Comparison of ENCODE assay signal across 12 cellular contexts in genomic region chr19:29676586-29676985, GRCh38. TPM values are rescaled to one million over a fixed set of nuclear protein-coding genes. Genes with fewer than 3 reads are reported as not detected.
DNase-seq lines count a peak whose midpoint lies in the region; ATAC-seq and TF ChIP-seq lines count a peak whose summit lies in the region.
"Had no signal": no experiment of that assay in that cellular context is flagged by ENCODE, and none has a peak within 500 bp of the region (broad histone marks: within the 10 kb centered on the region; RNA-seq: fewer than 3 reads in every experiment).

No MANE protein-coding gene starts in this region.

- CTCF ChIA-PET in activated naive CD4-positive, alpha-beta T cell treated with anti-CD3 and anti-CD28 coated beads, Interleukin-2, amount 10 ng/mL, durations not matched to agents 7 days and 5 days (lab: Charles Lee), result interaction anchor here (1.1 to 5.2 kb wide), 3 partner anchors 9 to 66 kb away, joined by 4 to 33 read pairs (median 6); partner anchors contain the start of gene PLEKHF1

- peaks cover 53% of the 10 kb centered on the region for H3K36me3 Mint-ChIP-seq in activated naive CD4-positive, alpha-beta T cell treated with anti-CD3 and anti-CD28 coated beads, Interleukin-2, amount 10 ng/mL, durations not matched to agents 7 days and 5 days
- no peaks in the 10 kb centered on the region for H3K36me3 Mint-ChIP-seq in natural killer cell treated with Interleukin-12 subunit alpha and Interleukin-12 subunit beta and Interleukin-15 and Interleukin-18, amount 100 ng/mL, for 72 hours

- H3K4me1 ChIP-seq in upper lobe of right lung, result peaks cover 69% of the 10 kb centered on the region

- H3K36me3 ChIP-seq in upper lobe of right lung, result peaks cover 35% of the 10 kb centered on the region
- H3K36me3 ChIP-seq: WERI-Rb-1 had no signal

- H3K27me3 ChIP-seq in upper lobe of right lung, result no peaks in the 10 kb centered on the region

- H3K9me3 ChIP-seq in upper lobe of right lung, result no peaks in the 10 kb centered on the region

- H3K4me3 Mint-ChIP-seq in activated naive CD4-positive, alpha-beta T cell treated with anti-CD3 and anti-CD28 coated beads, Interleukin-2, amount 10 ng/mL, durations not matched to agents 7 days and 5 days, result no peak overlapping the region
- peak overlapping the region; percentile 58 for H3K4me3 Mint-ChIP-seq in natural killer cell treated with Interleukin-12 subunit alpha and Interleukin-12 subunit beta and Interleukin-15 and Interleukin-18, amount 100 ng/mL, for 72 hours

- intact Hi-C loops in upper lobe of right lung (cut with DNase I), result no loop called here

- no peaks in the 10 kb centered on the region for H3K9me3 Mint-ChIP-seq in activated naive CD4-positive, alpha-beta T cell treated with anti-CD3 and anti-CD28 coated beads, Interleukin-2, amount 10 ng/mL, durations not matched to agents 7 days and 5 days
- no peaks in the 10 kb centered on the region for H3K9me3 Mint-ChIP-seq in natural killer cell treated with Interleukin-12 subunit alpha and Interleukin-12 subunit beta and Interleukin-15 and Interleukin-18, amount 100 ng/mL, for 72 hours

- no peak for DNase-seq in activated naive CD4-positive, alpha-beta T cell treated with anti-CD3 and anti-CD28 coated beads, Interleukin-2, amount 10 ng/mL, durations not matched to agents 7 days and 5 days
- no peak for DNase-seq in activated naive CD4-positive, alpha-beta T cell treated with anti-CD3 and anti-CD28 coated beads, Interleukin-2, amount 50 U/mL, for 16 hours
- DNase-seq in natural killer cell treated with Interleukin-12 subunit alpha and Interleukin-12 subunit beta and Interleukin-15 and Interleukin-18, amount 100 ng/mL, for 72 hours (ENCODE audit: low spot score), result no peak
- DNase-seq in upper lobe of right lung (peak; percentile 73), SIG-M5 (lab: John Stamatoyannopoulos, UW) (no peak), NCI-H2081 (lab: John Stamatoyannopoulos, UW) (no peak), EL (no peak)
- DNase-seq: effector CD4-positive, alpha-beta T cell; KBM-7; NCI-H2227 treated with DMSO at 0.1 percent for 48 hours; WERI-Rb-1 had no signal

- peaks cover 81% of the 10 kb centered on the region for H3K4me1 Mint-ChIP-seq in activated naive CD4-positive, alpha-beta T cell treated with anti-CD3 and anti-CD28 coated beads, Interleukin-2, amount 10 ng/mL, durations not matched to agents 7 days and 5 days
- H3K4me1 Mint-ChIP-seq in natural killer cell treated with Interleukin-12 subunit alpha and Interleukin-12 subunit beta and Interleukin-15 and Interleukin-18, amount 100 ng/mL, for 72 hours (ENCODE audit: low read depth in 2 of 2), result peaks cover 59 to 74% of the 10 kb centered on the region in 2 donors

- H3K4me3 ChIP-seq in upper lobe of right lung, result no peak overlapping the region

- no peak for TF ChIP-seq CTCF in upper lobe of right lung (IDR thresholded peaks at IDR 0.05)

- H3K27ac ChIP-seq in upper lobe of right lung, result peak overlapping the region; percentile 68
- H3K27ac ChIP-seq: WERI-Rb-1 had no signal

- peak overlapping the region; percentile 75 for H3K27ac Mint-ChIP-seq in activated naive CD4-positive, alpha-beta T cell treated with anti-CD3 and anti-CD28 coated beads, Interleukin-2, amount 10 ng/mL, durations not matched to agents 7 days and 5 days
- peak overlapping the region; percentile 84 to 90 for H3K27ac Mint-ChIP-seq in natural killer cell treated with Interleukin-12 subunit alpha and Interleukin-12 subunit beta and Interleukin-15 and Interleukin-18, amount 100 ng/mL, for 72 hours

- no peaks in the 10 kb centered on the region for H3K27me3 Mint-ChIP-seq in activated naive CD4-positive, alpha-beta T cell treated with anti-CD3 and anti-CD28 coated beads, Interleukin-2, amount 10 ng/mL, durations not matched to agents 7 days and 5 days
- H3K27me3 Mint-ChIP-seq in natural killer cell treated with Interleukin-12 subunit alpha and Interleukin-12 subunit beta and Interleukin-15 and Interleukin-18, amount 100 ng/mL, for 72 hours, result no peaks in the 10 kb centered on the region

- ATAC-seq in esophagus mucosa (peak; percentile 49), upper lobe of right lung (peak; percentile 52)
- ATAC-seq in natural killer cell treated with Interleukin-12 subunit alpha and Interleukin-12 subunit beta and Interleukin-15 and Interleukin-18, amount 100 ng/mL, for 72 hours, result no peak

RNA-seq across cellular contexts. Expression of gene PLEKHF1, which starts 11.3 kb away (rescaled TPM):
- total RNA-seq in esophagus mucosa (4.4 TPM), upper lobe of right lung (17.3 TPM)
- total RNA-seq in natural killer cell treated with Interleukin-12 subunit alpha and Interleukin-12 subunit beta and Interleukin-15 and Interleukin-18, amount 100 ng/mL, for 72 hours, result 10 to 100 TPM; 15.6 to 17.7 TPM

RNA-seq across cellular contexts. Expression of gene C19orf12, which starts 38.5 kb away (rescaled TPM):
- total RNA-seq in esophagus mucosa, result 8.1 TPM
- total RNA-seq in natural killer cell treated with Interleukin-12 subunit alpha and Interleukin-12 subunit beta and Interleukin-15 and Interleukin-18, amount 100 ng/mL, for 72 hours, result 10 to 100 TPM; 44.8 to 50.8 TPM
- 22.1 TPM for total RNA-seq in upper lobe of right lung

Comparison
In these comparisons a context has a peak if more than half of its experiments do, and no peak if none do; other contexts are left out.
1. ATAC-seq: peak in esophagus mucosa (single experiment) and upper lobe of right lung (single experiment); none in natural killer cell treated with Interleukin-12 subunit alpha and Interleukin-12 subunit beta and Interleukin-15 and Interleukin-18, amount 100 ng/mL, for 72 hours (0 of 2).